Comparison of ENCODE assay signal across 30 cellular contexts in genomic region chr22:45860201-45860600, GRCh38.
"Had no signal": no experiment of that assay in that cellular context is flagged by ENCODE, and none has a peak within 500 bp of the region (broad histone marks: within the 10 kb centered on the region; RNA-seq: fewer than 3 reads in every experiment).

No MANE protein-coding gene starts in this region.

- H3K27ac ChIP-seq: ascending aorta, cardiac muscle cell, RWPE1, SJSA1 had no signal

- H3K27me3 ChIP-seq: ascending aorta, MG63, SJSA1 had no signal

- H3K4me1 ChIP-seq: SJSA1 had no signal

- H3K36me3 Mint-ChIP-seq: activated CD8-positive, alpha-beta memory T cell treated with anti-CD3 and anti-CD28 coated beads, Interleukin-2, amount 10 ng/mL, durations not matched to agents 7 days and 5 days had no signal

- H3K4me3 ChIP-seq: ascending aorta, cardiac muscle cell, MG63, SJSA1 had no signal

- ATAC-seq: activated CD8-positive, alpha-beta memory T cell treated with anti-CD3 and anti-CD28 coated beads, Interleukin-2, amount 10 ng/mL, durations not matched to agents 7 days and 5 days; activated naive CD4-positive, alpha-beta T cell treated with anti-CD3 and anti-CD28 coated beads, Interleukin-2, amount 50 U/mL, for 72 hours; activated naive CD8-positive, alpha-beta T cell treated with anti-CD3 and anti-CD28 coated beads, Interleukin-2, amount 50 U/mL, for 24 hours; SK-N-SH treated with all-trans-retinoic acid at 6 μM for 48 hours had no signal

- H3K27ac Mint-ChIP-seq: activated CD8-positive, alpha-beta memory T cell treated with anti-CD3 and anti-CD28 coated beads, Interleukin-2, amount 10 ng/mL, durations not matched to agents 7 days and 5 days; activated naive CD4-positive, alpha-beta T cell treated with anti-CD3 and anti-CD28 coated beads, Interleukin-2, amount 50 U/mL, for 72 hours; activated naive CD8-positive, alpha-beta T cell treated with anti-CD3 and anti-CD28 coated beads, Interleukin-2, amount 50 U/mL, for 24 hours; activated T-cell treated with anti-CD3 and anti-CD28 coated beads, Interleukin-2, amount 50 U/mL, for 24 hours; brain; T-helper 2 cell treated with Interferon-gamma antibody and Interleukin-4, amounts not matched to agents 5 μg/mL and 100 μg/mL, for 36 hours had no signal

- H3K9me3 ChIP-seq: ascending aorta, MG63, SJSA1 had no signal

- H3K4me3 Mint-ChIP-seq: activated CD8-positive, alpha-beta memory T cell treated with anti-CD3 and anti-CD28 coated beads, Interleukin-2, amount 10 ng/mL, durations not matched to agents 7 days and 5 days; activated naive CD8-positive, alpha-beta T cell treated with anti-CD3 and anti-CD28 coated beads, Interleukin-2, amount 50 U/mL, for 24 hours; activated T-cell treated with anti-CD3 and anti-CD28 coated beads, Interleukin-2, amount 50 U/mL, for 24 hours; brain; T-helper 2 cell treated with Interferon-gamma antibody and Interleukin-4, amounts not matched to agents 5 μg/mL and 100 μg/mL, for 36 hours had no signal

- H3K36me3 ChIP-seq: cardiac muscle cell had no signal

- H3K9me3 Mint-ChIP-seq: activated naive CD8-positive, alpha-beta T cell treated with anti-CD3 and anti-CD28 coated beads, Interleukin-2, amount 50 U/mL, for 24 hours; activated T-cell treated with anti-CD3 and anti-CD28 coated beads, Interleukin-2, amount 50 U/mL, for 24 hours; T-helper 2 cell treated with Interferon-gamma antibody and Interleukin-4, amounts not matched to agents 5 μg/mL and 100 μg/mL, for 36 hours had no signal

- DNase-seq: activated CD4-positive, alpha-beta T cell treated with anti-CD3 and anti-CD28 coated beads for 48 hours; activated CD4-positive, alpha-beta T cell treated with anti-CD3 and anti-CD28 coated beads, Interleukin-2, amount 50 U/mL, for 48 hours; activated CD4-positive, CD25-positive, alpha-beta regulatory T cell treated with anti-CD3 and anti-CD28 coated beads, Interleukin-2, amount 50 U/mL, for 72 hours; activated CD8-positive, alpha-beta memory T cell treated with anti-CD3 and anti-CD28 coated beads, Interleukin-2, amount 10 ng/mL, durations not matched to agents 7 days and 5 days; activated effector memory CD4-positive, alpha-beta T cell treated with anti-CD3 and anti-CD28 coated beads, Interleukin-2, amount 50 U/mL, for 16 hours; activated naive CD4-positive, alpha-beta T cell treated with Interleukin-2 at 50 U/mL for 16 hours; activated naive CD8-positive, alpha-beta T cell treated with anti-CD3 and anti-CD28 coated beads, Interleukin-2, amount 50 U/mL, for 24 hours; activated T-cell treated with anti-CD3 and anti-CD28 coated beads, Interleukin-2, amount 50 U/mL, for 24 hours; amniotic stem cell; MG63; MV-4-11; NCI-H1092 treated with DMSO at 0.1 percent for 48 hours; NCI-H1417 treated with DMSO at 0.1 percent for 48 hours; NCI-H1694; NCI-H2029; NCI-H2107; NCI-H345; NCI-H510A; NCI-H526 treated with DMSO at 0.1 percent for 48 hours; NCI-H82; SHP77; SW 1271 had no signal
